32 cellular contexts compared by ENCODE assay signal in the genomic region with DNA sequence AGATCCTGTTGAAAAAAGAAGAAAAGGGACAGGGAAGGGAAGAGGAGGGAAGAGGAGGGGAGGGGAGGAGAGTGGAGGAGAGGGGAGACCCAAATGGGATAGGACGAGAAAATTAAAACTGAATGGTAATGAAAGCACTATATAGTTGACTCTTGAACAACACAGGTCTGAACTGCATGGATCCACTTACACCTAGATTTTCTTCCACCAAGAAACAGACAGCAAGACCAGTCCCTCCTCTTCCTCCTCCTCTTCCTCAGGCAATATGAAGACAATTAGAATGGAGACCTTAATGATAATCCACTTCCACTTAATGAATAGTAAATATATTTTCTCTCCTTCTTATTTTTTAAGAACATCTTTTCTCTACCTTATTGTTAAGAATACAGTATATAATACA.
"Had no signal": no experiment of that assay in that cellular context is flagged by ENCODE, and none has a peak within 500 bp of the region (broad histone marks: within the 10 kb centered on the region; RNA-seq: fewer than 3 reads in every experiment).

No MANE protein-coding gene starts in this region.

- H3K27ac Mint-ChIP-seq: activated B cell treated with CpG ODN at 0.5 μM for 24 hours; activated CD4-positive, alpha-beta memory T cell treated with anti-CD3 and anti-CD28 coated beads for 36 hours; activated CD4-positive, alpha-beta T cell treated with anti-CD3 and anti-CD28 coated beads, Interleukin-2, amount 10 ng/mL, durations not matched to agents 24 days and 14 days; activated CD8-positive, alpha-beta T cell treated with anti-CD3 and anti-CD28 coated beads for 36 hours; activated naive CD4-positive, alpha-beta T cell treated with anti-CD3 and anti-CD28 coated beads, Interleukin-2, amount 10 ng/mL, durations not matched to agents 7 days and 5 days; activated naive CD4-positive, alpha-beta T cell treated with anti-CD3 and anti-CD28 coated beads, Interleukin-2, amount 50 U/mL, for 24 hours; activated naive CD8-positive, alpha-beta T cell; activated naive CD8-positive, alpha-beta T cell treated with anti-CD3 and anti-CD28 coated beads, Interleukin-2, amount 10 ng/mL, durations not matched to agents 7 days and 5 days; activated naive CD8-positive, alpha-beta T cell treated with anti-CD3 and anti-CD28 coated beads, Interleukin-2, amount 50 U/mL, for 24 hours; activated T-cell treated with anti-CD3 and anti-CD28 coated beads, Interleukin-2, amount 50 U/mL, for 24 hours; activated T-helper 2 cell treated with anti-CD3 and anti-CD28 coated beads, Interferon-gamma antibody, Interleukin-2, Interleukin-4, amounts not matched to agents 10 μg/mL and 5 μg/mL and 100 μg/mL, durations not matched to agents 14 hours and 24 hours and 36 hours; T-cell; T-helper 17 cell; T-helper 2 cell treated with Interferon-gamma antibody and Interleukin-4, amounts not matched to agents 5 μg/mL and 100 μg/mL, for 36 hours had no signal

- H3K36me3 ChIP-seq: brain microvascular endothelial cell, breast epithelium had no signal

- H3K27ac ChIP-seq: ascending aorta, body of pancreas, brain microvascular endothelial cell, breast epithelium, VCaP had no signal

- H3K9me3 ChIP-seq: ascending aorta, body of pancreas, breast epithelium had no signal

- H3K4me1 Mint-ChIP-seq: activated CD4-positive, alpha-beta T cell treated with anti-CD3 and anti-CD28 coated beads, Interleukin-2, amount 10 ng/mL, durations not matched to agents 24 days and 14 days; activated naive CD4-positive, alpha-beta T cell treated with anti-CD3 and anti-CD28 coated beads, Interleukin-2, amount 10 ng/mL, durations not matched to agents 7 days and 5 days; activated naive CD4-positive, alpha-beta T cell treated with anti-CD3 and anti-CD28 coated beads, Interleukin-2, amount 50 U/mL, for 24 hours; activated naive CD8-positive, alpha-beta T cell treated with anti-CD3 and anti-CD28 coated beads, Interleukin-2, amount 10 ng/mL, durations not matched to agents 7 days and 5 days; activated naive CD8-positive, alpha-beta T cell treated with anti-CD3 and anti-CD28 coated beads, Interleukin-2, amount 50 U/mL, for 24 hours; T-cell had no signal

- H3K4me1 ChIP-seq: body of pancreas had no signal

- H3K4me3 Mint-ChIP-seq: activated B cell treated with CpG ODN at 0.5 μM for 24 hours; activated CD4-positive, alpha-beta memory T cell treated with anti-CD3 and anti-CD28 coated beads for 36 hours; activated CD4-positive, alpha-beta T cell treated with anti-CD3 and anti-CD28 coated beads, Interleukin-2, amount 10 ng/mL, durations not matched to agents 24 days and 14 days; activated CD8-positive, alpha-beta T cell treated with anti-CD3 and anti-CD28 coated beads for 36 hours; activated naive CD4-positive, alpha-beta T cell treated with anti-CD3 and anti-CD28 coated beads, Interleukin-2, amount 10 ng/mL, durations not matched to agents 7 days and 5 days; activated naive CD4-positive, alpha-beta T cell treated with anti-CD3 and anti-CD28 coated beads, Interleukin-2, amount 50 U/mL, for 24 hours; activated naive CD8-positive, alpha-beta T cell; activated naive CD8-positive, alpha-beta T cell treated with anti-CD3 and anti-CD28 coated beads, Interleukin-2, amount 10 ng/mL, durations not matched to agents 7 days and 5 days; activated naive CD8-positive, alpha-beta T cell treated with anti-CD3 and anti-CD28 coated beads, Interleukin-2, amount 50 U/mL, for 24 hours; activated T-cell treated with anti-CD3 and anti-CD28 coated beads, Interleukin-2, amount 50 U/mL, for 24 hours; T-cell; T-helper 17 cell; T-helper 2 cell treated with Interferon-gamma antibody and Interleukin-4, amounts not matched to agents 5 μg/mL and 100 μg/mL, for 36 hours had no signal

- DNase-seq: activated B cell treated with CpG ODN at 0.5 μM for 24 hours; activated CD4-positive, alpha-beta memory T cell treated with anti-CD3 and anti-CD28 coated beads for 36 hours; activated CD4-positive, alpha-beta T cell treated with anti-CD3 and anti-CD28 coated beads for 4 hours; activated CD4-positive, alpha-beta T cell treated with anti-CD3 and anti-CD28 coated beads, Interleukin-2, amount 10 ng/mL, durations not matched to agents 24 days and 14 days; activated CD4-positive, alpha-beta T cell treated with anti-CD3 and anti-CD28 coated beads, Interleukin-2, amount 50 U/mL, for 1 hour; activated CD4-positive, alpha-beta T cell treated with anti-CD3 and anti-CD28 coated beads, Interleukin-2, amount 50 U/mL, for 4 hours; activated CD4-positive, CD25-positive, alpha-beta regulatory T cell treated with anti-CD3 and anti-CD28 coated beads, Interleukin-2, amount 50 U/mL, for 72 hours; activated CD8-positive, alpha-beta memory T cell treated with anti-CD3 and anti-CD28 coated beads, Interleukin-2, amount 50 U/mL, for 48 hours; activated CD8-positive, alpha-beta T cell treated with anti-CD3 and anti-CD28 coated beads for 36 hours; activated effector memory CD4-positive, alpha-beta T cell treated with Interleukin-2 at 50 U/mL for 16 hours; activated gamma-delta T cell; activated naive CD4-positive, alpha-beta T cell treated with anti-CD3 and anti-CD28 coated beads, Interleukin-2, amount 10 ng/mL, durations not matched to agents 7 days and 5 days; activated naive CD4-positive, alpha-beta T cell treated with Interleukin-2 at 50 U/mL for 16 hours; activated naive CD8-positive, alpha-beta T cell treated with anti-CD3 and anti-CD28 coated beads, Interleukin-2, amount 10 ng/mL, durations not matched to agents 7 days and 5 days; activated naive CD8-positive, alpha-beta T cell treated with anti-CD3 and anti-CD28 coated beads, Interleukin-2, amount 50 U/mL, for 24 hours; activated T-cell treated with anti-CD3 and anti-CD28 coated beads, Interleukin-2, amount 50 U/mL, for 24 hours; activated T-cell treated with anti-CD3 and anti-CD28 coated beads, Interleukin-2, amount 50 U/mL, for 48 hours; amygdala; anterior cingulate cortex; body of pancreas; brain microvascular endothelial cell; central memory CD4-positive, alpha-beta T cell; T-cell; T-helper 17 cell; T-helper 9 cell had no signal

- H3K9me3 Mint-ChIP-seq: activated CD4-positive, alpha-beta memory T cell treated with anti-CD3 and anti-CD28 coated beads for 36 hours; activated CD4-positive, alpha-beta T cell treated with anti-CD3 and anti-CD28 coated beads, Interleukin-2, amount 10 ng/mL, durations not matched to agents 24 days and 14 days; activated CD8-positive, alpha-beta T cell treated with anti-CD3 and anti-CD28 coated beads for 36 hours; activated naive CD4-positive, alpha-beta T cell treated with anti-CD3 and anti-CD28 coated beads, Interleukin-2, amount 10 ng/mL, durations not matched to agents 7 days and 5 days; activated naive CD4-positive, alpha-beta T cell treated with anti-CD3 and anti-CD28 coated beads, Interleukin-2, amount 50 U/mL, for 24 hours; activated naive CD8-positive, alpha-beta T cell treated with anti-CD3 and anti-CD28 coated beads, Interleukin-2, amount 10 ng/mL, durations not matched to agents 7 days and 5 days; activated T-cell treated with anti-CD3 and anti-CD28 coated beads, Interleukin-2, amount 50 U/mL, for 24 hours; activated T-helper 2 cell treated with anti-CD3 and anti-CD28 coated beads, Interferon-gamma antibody, Interleukin-2, Interleukin-4, amounts not matched to agents 10 μg/mL and 5 μg/mL and 100 μg/mL, durations not matched to agents 14 hours and 24 hours and 36 hours; T-cell; T-helper 2 cell treated with Interferon-gamma antibody and Interleukin-4, amounts not matched to agents 5 μg/mL and 100 μg/mL, for 36 hours had no signal

- H3K27me3 Mint-ChIP-seq: activated B cell treated with CpG ODN at 0.5 μM for 24 hours; activated CD4-positive, alpha-beta memory T cell treated with anti-CD3 and anti-CD28 coated beads for 36 hours; activated CD4-positive, alpha-beta T cell treated with anti-CD3 and anti-CD28 coated beads, Interleukin-2, amount 10 ng/mL, durations not matched to agents 24 days and 14 days; activated CD8-positive, alpha-beta T cell treated with anti-CD3 and anti-CD28 coated beads for 36 hours; activated naive CD4-positive, alpha-beta T cell treated with anti-CD3 and anti-CD28 coated beads, Interleukin-2, amount 10 ng/mL, durations not matched to agents 7 days and 5 days; activated naive CD4-positive, alpha-beta T cell treated with anti-CD3 and anti-CD28 coated beads, Interleukin-2, amount 50 U/mL, for 24 hours; activated naive CD8-positive, alpha-beta T cell; activated naive CD8-positive, alpha-beta T cell treated with anti-CD3 and anti-CD28 coated beads, Interleukin-2, amount 10 ng/mL, durations not matched to agents 7 days and 5 days; activated naive CD8-positive, alpha-beta T cell treated with anti-CD3 and anti-CD28 coated beads, Interleukin-2, amount 50 U/mL, for 24 hours; activated T-cell treated with anti-CD3 and anti-CD28 coated beads, Interleukin-2, amount 50 U/mL, for 24 hours; T-cell; T-helper 17 cell had no signal

- H3K36me3 Mint-ChIP-seq: activated naive CD4-positive, alpha-beta T cell treated with anti-CD3 and anti-CD28 coated beads, Interleukin-2, amount 10 ng/mL, durations not matched to agents 7 days and 5 days; activated naive CD8-positive, alpha-beta T cell treated with anti-CD3 and anti-CD28 coated beads, Interleukin-2, amount 10 ng/mL, durations not matched to agents 7 days and 5 days had no signal

- H3K27me3 ChIP-seq: ascending aorta, body of pancreas, brain microvascular endothelial cell, breast epithelium had no signal

- H3K4me3 ChIP-seq: ascending aorta, body of pancreas, breast epithelium had no signal

- ATAC-seq: activated CD8-positive, alpha-beta T cell treated with anti-CD3 and anti-CD28 coated beads for 36 hours; activated naive CD8-positive, alpha-beta T cell treated with anti-CD3 and anti-CD28 coated beads, Interleukin-2, amount 50 U/mL, for 24 hours; body of pancreas; T-cell; T-helper 17 cell had no signal
